In the genomic region with DNA sequence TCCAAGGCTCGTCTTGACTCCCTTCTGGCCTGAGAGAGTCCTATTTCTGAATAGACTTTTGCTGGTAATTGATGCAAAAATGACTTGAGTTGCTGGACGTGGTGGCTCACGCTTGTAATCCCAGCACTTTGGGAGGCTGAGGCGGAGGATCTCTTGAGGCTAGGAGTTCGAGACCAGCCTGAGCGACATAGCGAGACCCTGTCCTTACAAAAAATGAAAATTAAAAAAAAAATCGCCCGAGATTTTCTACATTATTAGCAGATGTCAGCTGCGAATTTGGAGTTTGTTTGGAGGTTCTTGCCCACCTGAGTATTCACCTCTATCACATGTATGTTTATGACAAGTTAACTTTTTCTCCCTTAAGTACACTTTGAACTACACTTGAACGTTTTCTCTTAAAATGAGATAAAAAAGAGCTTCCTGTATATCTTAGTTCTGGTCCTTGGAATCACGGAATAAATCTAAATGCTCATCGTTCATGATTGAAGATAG, we compare ENCODE assay signal across 8 cellular contexts. TPM values are rescaled to one million over a fixed set of nuclear protein-coding genes. Genes with fewer than 3 reads are reported as not detected.
DNase-seq lines count a peak whose midpoint lies in the region; ATAC-seq and TF ChIP-seq lines count a peak whose summit lies in the region.

No MANE protein-coding gene starts in this region.

- peaks cover 0 to 9% of the 10 kb centered on the region in 2 donors for H3K4me1 ChIP-seq in left lung
- no peaks in the 10 kb centered on the region for H3K4me1 ChIP-seq in testis

- POLR2A ChIA-PET in HEK293T (lab: Yijun Ruan, JAX) = interaction anchor here (0.6 to 2.3 kb wide), 32 partner anchors 10 to 298 kb away, joined by 3 to 20 read pairs (median 4); partner anchors contain the start of genes FAM136A, MXD1, PCYOX1 and SNRNP27

- H3K9me3 Mint-ChIP-seq in activated CD8-positive, alpha-beta memory T cell treated with anti-CD3 and anti-CD28 coated beads, Interleukin-2, amount 10 ng/mL, durations not matched to agents 7 days and 5 days (ENCODE audit: low read depth) = no peaks in the 10 kb centered on the region

- CTCF ChIA-PET in activated CD8-positive, alpha-beta memory T cell treated with anti-CD3 and anti-CD28 coated beads, Interleukin-2, amount 10 ng/mL, durations not matched to agents 7 days and 5 days (lab: Charles Lee) = interaction anchor here (0.8 to 2.9 kb wide), 12 partner anchors 10 to 279 kb away, joined by 3 to 14 read pairs (median 3); partner anchors contain the start of genes FAM136A, MXD1, PCYOX1 and SNRPG
- CTCF ChIA-PET in HEK293T (lab: Yijun Ruan, JAX) = no interaction called here

- peaks cover 3% of the 10 kb centered on the region for H3K27me3 Mint-ChIP-seq in activated CD8-positive, alpha-beta memory T cell treated with anti-CD3 and anti-CD28 coated beads, Interleukin-2, amount 10 ng/mL, durations not matched to agents 7 days and 5 days

- no peaks in the 10 kb centered on the region for H3K36me3 ChIP-seq in left lung
- H3K36me3 ChIP-seq in testis (ENCODE audit: low read depth, missing control alignments) = no peaks in the 10 kb centered on the region

- TF ChIP-seq POLR2A in testis (IDR thresholded peaks at IDR 0.05) = no peak

- H3K4me3 Mint-ChIP-seq in activated CD8-positive, alpha-beta memory T cell treated with anti-CD3 and anti-CD28 coated beads, Interleukin-2, amount 10 ng/mL, durations not matched to agents 7 days and 5 days = peak overlapping the region; percentile 88

- ATAC-seq in activated CD8-positive, alpha-beta memory T cell treated with anti-CD3 and anti-CD28 coated beads, Interleukin-2, amount 10 ng/mL, durations not matched to agents 7 days and 5 days = no peak
- ATAC-seq in left lung (no peak), HG03521 (IDR thresholded peaks at IDR 0.05; ENCODE audit: unreplicated experiment) (no peak)

- intact Hi-C loops in left lung (cut with DNase I) (no loop called here), testis (cut with DNase I; ENCODE audit: low total_unique reads) (no loop called here)

- WGBS in testis, 2 donors = 49 to 51% methylated on average over 13 of the region's 13 CpGs

- no peaks in the 10 kb centered on the region for H3K27me3 ChIP-seq in left lung
- no peaks in the 10 kb centered on the region for H3K27me3 ChIP-seq in testis

- TF ChIP-seq CTCF in left lung (IDR thresholded peaks at IDR 0.05) (no peak), testis (IDR thresholded peaks at IDR 0.05) (no peak)

- H3K27ac ChIP-seq in angular gyrus (ENCODE audit: low read depth, low read length) (peak overlapping the region; percentile 96), left lung (peak overlapping the region; percentile 90 to 96), testis (peak overlapping the region; percentile 91 to 96)

- H3K36me3 Mint-ChIP-seq in activated CD8-positive, alpha-beta memory T cell treated with anti-CD3 and anti-CD28 coated beads, Interleukin-2, amount 10 ng/mL, durations not matched to agents 7 days and 5 days = peaks cover 5% of the 10 kb centered on the region

- H3K4me3 ChIP-seq in left lung = peak overlapping the region; percentile 70 to 93
- H3K4me3 ChIP-seq in testis = peak overlapping the region; percentile 67 to 76

- H3K9me3 ChIP-seq in left lung = no peaks in the 10 kb centered on the region
- H3K9me3 ChIP-seq in testis = no peaks in the 10 kb centered on the region

- peak overlapping the region; percentile 93 for H3K27ac Mint-ChIP-seq in activated CD8-positive, alpha-beta memory T cell treated with anti-CD3 and anti-CD28 coated beads, Interleukin-2, amount 10 ng/mL, durations not matched to agents 7 days and 5 days

- H3K4me1 Mint-ChIP-seq in activated CD8-positive, alpha-beta memory T cell treated with anti-CD3 and anti-CD28 coated beads, Interleukin-2, amount 10 ng/mL, durations not matched to agents 7 days and 5 days = peaks cover 20% of the 10 kb centered on the region

- DNase-seq in activated CD8-positive, alpha-beta memory T cell treated with anti-CD3 and anti-CD28 coated beads, Interleukin-2, amount 10 ng/mL, durations not matched to agents 7 days and 5 days = no peak
- no peak for DNase-seq in activated CD8-positive, alpha-beta memory T cell treated with anti-CD3 and anti-CD28 coated beads, Interleukin-2, amount 50 U/mL, for 4 hours
- no peak for DNase-seq in left lung
- no peak for DNase-seq in testis
- no peak for DNase-seq in NCI-H748 treated with DMSO at 0.1 percent for 48 hours (lab: John Stamatoyannopoulos, UW)
- no peak for DNase-seq in HEK293T (ENCODE audit: extremely low spot score)

TF ChIP-seq in HEK293T, 16 proteins besides CTCF, POLR2A, EP300 and RAD21:
- TF ChIP-seq TARDBP (IDR thresholded peaks at IDR 0.05) (no peak), NFRKB (IDR thresholded peaks at IDR 0.05) (no peak), SUZ12 (IDR thresholded peaks at IDR 0.05) (no peak), BHLHE40 (IDR thresholded peaks at IDR 0.05; ENCODE audit: borderline replicate concordance) (no peak), ARNT (IDR thresholded peaks at IDR 0.05) (no peak), HDGF (IDR thresholded peaks at IDR 0.05; ENCODE audit: borderline replicate concordance) (no peak), LEF1 (IDR thresholded peaks at IDR 0.05; ENCODE audit: borderline replicate concordance) (no peak), FOXA1 (IDR thresholded peaks at IDR 0.05) (no peak), ZNF384 (IDR thresholded peaks at IDR 0.05) (no peak), SP1 (IDR thresholded peaks at IDR 0.05) (no peak), L3MBTL2 (conservative IDR thresholded peaks at IDR 0.05) (no peak)
- TF ChIP-seq, protein P1, sequence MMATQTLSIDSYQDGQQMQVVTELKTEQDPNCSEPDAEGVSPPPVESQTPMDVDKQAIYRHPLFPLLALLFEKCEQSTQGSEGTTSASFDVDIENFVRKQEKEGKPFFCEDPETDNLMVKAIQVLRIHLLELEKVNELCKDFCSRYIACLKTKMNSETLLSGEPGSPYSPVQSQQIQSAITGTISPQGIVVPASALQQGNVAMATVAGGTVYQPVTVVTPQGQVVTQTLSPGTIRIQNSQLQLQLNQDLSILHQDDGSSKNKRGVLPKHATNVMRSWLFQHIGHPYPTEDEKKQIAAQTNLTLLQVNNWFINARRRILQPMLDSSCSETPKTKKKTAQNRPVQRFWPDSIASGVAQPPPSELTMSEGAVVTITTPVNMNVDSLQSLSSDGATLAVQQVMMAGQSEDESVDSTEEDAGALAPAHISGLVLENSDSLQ (IDR thresholded peaks at IDR 0.05) = no peak
TF ChIP-seq in HEK293T: peak in this region for 0.

RNA-seq across cellular contexts. Expression of gene C2orf42, which starts 0.5 kb away (rescaled TPM):
- 10 to 100 TPM; 26.6 to 28.6 TPM for total RNA-seq in activated CD8-positive, alpha-beta memory T cell treated with anti-CD3 and anti-CD28 coated beads, Interleukin-2, amount 10 ng/mL, durations not matched to agents 7 days and 5 days
- total RNA-seq in left lung = 10 to 100 TPM; 13.7 to 16.3 TPM
- 10 to 100 TPM; 61.6 to 94.4 TPM for total RNA-seq in testis
- 175 TPM for polyA plus RNA-seq in testis (ENCODE audit: insufficient read depth, low read depth, low replicate concordance)

RNA-seq across cellular contexts. Expression of gene TIA1, which starts 57.1 kb away (rescaled TPM):
- 100 to 1,000 TPM; 131 to 151 TPM for total RNA-seq in activated CD8-positive, alpha-beta memory T cell treated with anti-CD3 and anti-CD28 coated beads, Interleukin-2, amount 10 ng/mL, durations not matched to agents 7 days and 5 days
- 100 to 1,000 TPM in 1 of 2 donors, 10 to 100 TPM in 1; 92.9 to 120 TPM for total RNA-seq in left lung
- total RNA-seq in testis = 10 to 100 TPM; 89.4 to 89.9 TPM
- polyA plus RNA-seq in testis (ENCODE audit: insufficient read depth, low read depth, low replicate concordance) = 57.7 TPM
